In the genomic region with DNA sequence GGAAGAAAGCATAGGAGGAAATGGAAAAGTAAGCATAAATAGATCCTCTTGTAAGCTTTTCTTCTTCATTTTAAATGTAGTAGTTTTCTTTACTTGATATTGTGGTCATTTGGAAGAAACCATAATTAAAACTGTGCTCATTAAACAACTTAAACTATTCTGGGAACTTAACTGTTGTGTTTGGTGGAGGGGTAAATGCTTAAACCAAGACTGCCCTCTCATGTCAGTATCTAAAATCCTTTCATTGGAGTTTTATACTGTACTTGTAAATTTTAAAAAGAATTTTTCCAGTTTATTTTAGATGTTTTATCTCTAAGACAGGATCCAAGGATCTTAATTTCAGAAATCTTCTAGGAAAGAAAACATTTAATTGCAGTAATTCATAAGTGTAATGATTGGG, we compare ENCODE assay signal across 2 cellular contexts.
TF ChIP-seq lines count a peak whose summit lies in the region.

No MANE protein-coding gene starts in this region.

TF ChIP-seq in liver, 16 proteins besides CTCF, POLR2A, EP300 and RAD21:
- TF ChIP-seq, protein P1, sequence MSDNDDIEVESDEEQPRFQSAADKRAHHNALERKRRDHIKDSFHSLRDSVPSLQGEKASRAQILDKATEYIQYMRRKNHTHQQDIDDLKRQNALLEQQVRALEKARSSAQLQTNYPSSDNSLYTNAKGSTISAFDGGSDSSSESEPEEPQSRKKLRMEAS (IDR thresholded peaks at IDR 0.05): no peak
- TF ChIP-seq NR2F2 (IDR thresholded peaks at IDR 0.05): no peak
- no peak for TF ChIP-seq SP1 (IDR thresholded peaks at IDR 0.05)
- TF ChIP-seq TAF1 (conservative IDR thresholded peaks at IDR 0.05): no peak

TF ChIP-seq in HepG2, 621 proteins besides CTCF, POLR2A, EP300 and RAD21:
- TF ChIP-seq, protein P2, sequence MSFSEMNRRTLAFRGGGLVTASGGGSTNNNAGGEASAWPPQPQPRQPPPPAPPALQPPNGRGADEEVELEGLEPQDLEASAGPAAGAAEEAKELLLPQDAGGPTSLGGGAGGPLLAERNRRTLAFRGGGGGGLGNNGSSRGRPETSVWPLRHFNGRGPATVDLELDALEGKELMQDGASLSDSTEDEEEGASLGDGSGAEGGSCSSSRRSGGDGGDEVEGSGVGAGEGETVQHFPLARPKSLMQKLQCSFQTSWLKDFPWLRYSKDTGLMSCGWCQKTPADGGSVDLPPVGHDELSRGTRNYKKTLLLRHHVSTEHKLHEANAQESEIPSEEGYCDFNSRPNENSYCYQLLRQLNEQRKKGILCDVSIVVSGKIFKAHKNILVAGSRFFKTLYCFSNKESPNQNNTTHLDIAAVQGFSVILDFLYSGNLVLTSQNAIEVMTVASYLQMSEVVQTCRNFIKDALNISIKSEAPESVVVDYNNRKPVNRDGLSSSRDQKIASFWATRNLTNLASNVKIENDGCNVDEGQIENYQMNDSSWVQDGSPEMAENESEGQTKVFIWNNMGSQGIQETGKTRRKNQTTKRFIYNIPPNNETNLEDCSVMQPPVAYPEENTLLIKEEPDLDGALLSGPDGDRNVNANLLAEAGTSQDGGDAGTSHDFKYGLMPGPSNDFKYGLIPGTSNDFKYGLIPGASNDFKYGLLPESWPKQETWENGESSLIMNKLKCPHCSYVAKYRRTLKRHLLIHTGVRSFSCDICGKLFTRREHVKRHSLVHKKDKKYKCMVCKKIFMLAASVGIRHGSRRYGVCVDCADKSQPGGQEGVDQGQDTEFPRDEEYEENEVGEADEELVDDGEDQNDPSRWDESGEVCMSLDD (CRISPR knock-in tag; IDR thresholded peaks at IDR 0.05; ENCODE audit: borderline replicate concordance): no peak
- TF ChIP-seq SAFB2 (CRISPR knock-in tag; IDR thresholded peaks at IDR 0.05; ENCODE audit: borderline replicate concordance, low read depth) (no peak), GABPA (IDR thresholded peaks at IDR 0.05; ENCODE audit: low read depth, low read length) (no peak), GABPA (CRISPR knock-in tag; IDR thresholded peaks at IDR 0.05; ENCODE audit: low read depth) (no peak)
